Comparison of ENCODE assay signal across 18 cellular contexts in the genomic region with DNA sequence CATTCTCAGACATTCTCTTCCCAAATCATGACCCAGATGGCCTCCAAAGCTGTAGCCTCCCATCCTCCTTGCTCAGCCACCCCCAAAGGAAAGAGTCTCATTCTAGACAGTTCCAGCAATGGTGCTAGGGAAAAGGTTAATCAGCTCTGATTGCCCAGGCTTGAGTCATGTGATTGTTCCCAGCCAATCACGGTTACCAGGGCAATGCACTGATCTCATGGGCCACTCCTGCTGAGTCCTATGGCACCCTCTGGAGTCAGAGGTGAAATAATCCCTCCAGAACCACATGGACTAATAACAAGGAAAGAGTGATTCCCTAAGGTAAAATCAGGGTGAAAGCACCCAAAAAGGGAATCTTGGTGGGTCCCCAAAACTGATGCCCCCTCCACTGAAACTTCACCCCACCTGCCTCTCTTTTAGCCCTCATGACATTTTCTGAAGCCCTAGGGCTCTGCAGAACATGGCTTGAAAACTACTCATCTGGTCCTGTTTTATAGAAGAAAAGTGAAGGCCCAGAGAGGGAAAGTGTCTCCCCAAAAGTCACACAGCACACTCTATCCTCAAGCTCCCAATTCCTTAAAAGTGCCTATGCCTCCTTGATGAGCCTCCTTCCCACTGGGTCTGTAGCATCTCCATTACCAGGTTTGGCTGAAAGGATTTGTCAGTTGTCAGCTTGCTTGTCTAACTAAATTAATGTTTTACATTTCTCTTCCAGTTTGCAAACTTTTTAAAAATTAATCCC.
DNase-seq lines count a peak whose midpoint lies in the region; ATAC-seq, FAIRE-seq and TF ChIP-seq lines count a peak whose summit lies in the region.
"Had no signal": no experiment of that assay in that cellular context is flagged by ENCODE, and none has a peak within 500 bp of the region (broad histone marks: within the 10 kb centered on the region; RNA-seq: fewer than 3 reads in every experiment).

No MANE protein-coding gene starts in this region.

- peaks cover 0 to 9% (median 3%) of the 10 kb centered on the region in 5 donors for H3K27me3 Mint-ChIP-seq in naive thymus-derived CD8-positive, alpha-beta T cell

- WGBS in A549 (ENCODE audit: missing lambda C conversion rate) = 86% methylated on average over 1 of the region's 1 CpG

- ATAC-seq in A549 = peak in 1 of 2 experiments; percentile 66; a peak in 3 of 6 replicates
- ATAC-seq in foreskin keratinocyte = no peak
- no peak for ATAC-seq in naive thymus-derived CD8-positive, alpha-beta T cell
- ATAC-seq in GM18519 (IDR thresholded peaks at IDR 0.05; ENCODE audit: low FRiP score, unreplicated experiment) = no peak
- ATAC-seq in GM18909 (IDR thresholded peaks at IDR 0.05; ENCODE audit: poor library complexity, unreplicated experiment) = no peak

- peak; percentile 14 to 29; a peak in 1 of 5 replicates for TF ChIP-seq RAD21 in A549 (conservative IDR thresholded peaks at IDR 0.05 in 1 of 2, IDR thresholded peaks at IDR 0.05 in 1 of 2)

- CTCF ChIA-PET in A549 (lab: Yijun Ruan, JAX) = interaction anchor here (0.9 kb wide), 1 partner anchor 18 kb away, joined by 3 read pairs; no protein-coding TSS in a partner anchor

- no peak for FAIRE-seq in A549 (lab: Jason Lieb, UNC)
- no peak for FAIRE-seq in H54 (lab: Jason Lieb, UNC)
- FAIRE-seq: endometrium had no signal

- no peak for TF ChIP-seq POLR2A in A549 (IDR thresholded peaks at IDR 0.05; ENCODE audit: low read length)
- TF ChIP-seq POLR2A in H54 (IDR thresholded peaks at IDR 0.05; ENCODE audit: low read depth, low read length) = no peak

- peaks cover 0 to 3% (median 0%) of the 10 kb centered on the region in 9 donors for H3K9me3 Mint-ChIP-seq in naive thymus-derived CD8-positive, alpha-beta T cell
- H3K9me3 Mint-ChIP-seq: activated T-helper 1 cell treated with anti-CD3 and anti-CD28 coated beads, Interleukin-12 subunit alpha, Interleukin-12 subunit beta, Interleukin-2, Interleukin-4 antibody, amounts not matched to agents 30 ng/mL and 10 ng/mL and 1 ng/mL, durations not matched to agents 14 hours and 24 hours and 36 hours; IgD-negative memory B cell had no signal

- no peak overlapping the region for H3K4me3 Mint-ChIP-seq in naive thymus-derived CD8-positive, alpha-beta T cell
- H3K4me3 Mint-ChIP-seq: activated T-helper 1 cell treated with anti-CD3 and anti-CD28 coated beads, Interleukin-12 subunit alpha, Interleukin-12 subunit beta, Interleukin-2, Interleukin-4 antibody, amounts not matched to agents 30 ng/mL and 10 ng/mL and 1 ng/mL, durations not matched to agents 14 hours and 24 hours and 36 hours; brain; IgD-negative memory B cell had no signal

- TF ChIP-seq EP300 in A549 (IDR thresholded peaks at IDR 0.05) = no peak

- DNase-seq in A549 (ENCODE audit: low read depth in 1 of 2, low spot score in 1 of 2) (peak in 1 of 2 experiments; percentile 38), H54 (ENCODE audit: insufficient read length, low spot score) (peak; percentile 32), RKO (ENCODE audit: low spot score) (peak; percentile 25), foreskin keratinocyte (no peak), NCI-H128 (lab: John Stamatoyannopoulos, UW; ENCODE audit: unreplicated experiment) (no peak)
- DNase-seq in naive thymus-derived CD8-positive, alpha-beta T cell = no peak
- DNase-seq: activated CD4-positive, alpha-beta T cell treated with anti-CD3 and anti-CD28 coated beads for 1 hour; GF-D8; NCI-H510A; trophoblast cell had no signal

- H3K27me3 ChIP-seq in foreskin keratinocyte = peaks cover under 1% of the 10 kb centered on the region
- H3K27me3 ChIP-seq: BLaER1 treated with 17β-estradiol and CSF1 and Interleukin-3, amounts not matched to agents 10 nM and 100 nM; SJSA1 had no signal

- TF ChIP-seq CTCF in A549 (IDR thresholded peaks at IDR 0.05) (no peak), foreskin keratinocyte (conservative IDR thresholded peaks at IDR 0.05) (peak; percentile 53)

- no peaks in the 10 kb centered on the region for H3K36me3 Mint-ChIP-seq in naive thymus-derived CD8-positive, alpha-beta T cell
- H3K36me3 Mint-ChIP-seq: brain, IgD-negative memory B cell had no signal

- H3K4me1 ChIP-seq in A549 (no peaks in the 10 kb centered on the region), foreskin keratinocyte (no peaks in the 10 kb centered on the region)
- H3K4me1 ChIP-seq: SJSA1 had no signal

- POLR2A ChIA-PET in A549 (lab: Yijun Ruan, JAX) = no interaction called here
- POLR2A ChIA-PET in naive thymus-derived CD8-positive, alpha-beta T cell (lab: Charles Lee) = no interaction called here

- no peak overlapping the region for H3K4me3 ChIP-seq in A549
- H3K4me3 ChIP-seq: BLaER1 treated with 17β-estradiol and CSF1 and Interleukin-3, amounts not matched to agents 10 nM and 100 nM; SJSA1 had no signal

- H3K4me1 Mint-ChIP-seq in naive thymus-derived CD8-positive, alpha-beta T cell = no peaks in the 10 kb centered on the region
- H3K4me1 Mint-ChIP-seq: brain, IgD-negative memory B cell had no signal

- H3K4me2 ChIP-seq in A549 = no peak overlapping the region

- H3K9me3 ChIP-seq in A549 = no peaks in the 10 kb centered on the region

- no peak overlapping the region for H3K27ac Mint-ChIP-seq in naive thymus-derived CD8-positive, alpha-beta T cell
- H3K27ac Mint-ChIP-seq: activated T-helper 1 cell treated with anti-CD3 and anti-CD28 coated beads, Interleukin-12 subunit alpha, Interleukin-12 subunit beta, Interleukin-2, Interleukin-4 antibody, amounts not matched to agents 30 ng/mL and 10 ng/mL and 1 ng/mL, durations not matched to agents 14 hours and 24 hours and 36 hours; IgD-negative memory B cell had no signal

- H3K27ac ChIP-seq in A549 (no peak overlapping the region), foreskin keratinocyte (no peak overlapping the region)
- H3K27ac ChIP-seq: BLaER1 treated with 17β-estradiol and CSF1 and Interleukin-3, amounts not matched to agents 10 nM and 100 nM; SJSA1 had no signal

TF ChIP-seq in A549, 52 proteins besides CTCF, POLR2A, EP300 and RAD21:
- no peak for TF ChIP-seq RFX5 (IDR thresholded peaks at IDR 0.05)
- TF ChIP-seq, protein P1, sequence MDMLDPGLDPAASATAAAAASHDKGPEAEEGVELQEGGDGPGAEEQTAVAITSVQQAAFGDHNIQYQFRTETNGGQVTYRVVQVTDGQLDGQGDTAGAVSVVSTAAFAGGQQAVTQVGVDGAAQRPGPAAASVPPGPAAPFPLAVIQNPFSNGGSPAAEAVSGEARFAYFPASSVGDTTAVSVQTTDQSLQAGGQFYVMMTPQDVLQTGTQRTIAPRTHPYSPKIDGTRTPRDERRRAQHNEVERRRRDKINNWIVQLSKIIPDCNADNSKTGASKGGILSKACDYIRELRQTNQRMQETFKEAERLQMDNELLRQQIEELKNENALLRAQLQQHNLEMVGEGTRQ (IDR thresholded peaks at IDR 0.05) = no peak
- no peak for TF ChIP-seq FOXS1 (CRISPR knock-in tag; IDR thresholded peaks at IDR 0.05)
- TF ChIP-seq ZSCAN20 (CRISPR knock-in tag; IDR thresholded peaks at IDR 0.05) = no peak
- TF ChIP-seq EHF (CRISPR knock-in tag; IDR thresholded peaks at IDR 0.05) = no peak
- TF ChIP-seq ZFP36 (IDR thresholded peaks at IDR 0.05; ENCODE audit: borderline replicate concordance, partially characterized antibody) = no peak
- TF ChIP-seq SMC3 (IDR thresholded peaks at IDR 0.05) = no peak

Comparison
In these comparisons a context has a peak if more than half of its experiments do, and no peak if none do; other contexts are left out.
1. DNase-seq: peak in H54 (single experiment) and RKO (single experiment); none in foreskin keratinocyte (0 of 2), naive thymus-derived CD8-positive, alpha-beta T cell (0 of 10) and NCI-H128 (single experiment).